Comparison of ENCODE assay signal across 8 cellular contexts in genomic region chr16:8850279-8850885, GRCh38. TPM values are rescaled to one million over a fixed set of nuclear protein-coding genes. Genes with fewer than 3 reads are reported as not detected.
A peak's percentile ranks its signal among the peaks of the same experiment; 100 is the strongest.
DNase-seq lines count a peak whose midpoint lies in the region; ATAC-seq, FAIRE-seq and TF ChIP-seq lines count a peak whose summit lies in the region.

No MANE protein-coding gene starts in this region.

- ATAC-seq in GM18519 (IDR thresholded peaks at IDR 0.05; ENCODE audit: low FRiP score, unreplicated experiment) (no peak), HG03469 (IDR thresholded peaks at IDR 0.05; ENCODE audit: unreplicated experiment) (no peak)

- no peaks in the 10 kb centered on the region for H3K9me3 Mint-ChIP-seq in activated naive CD8-positive, alpha-beta T cell treated with anti-CD3 and anti-CD28 coated beads for 36 hours

- H3K9ac ChIP-seq in keratinocyte (ENCODE audit: control insufficient read depth, extremely low read depth, insufficient read depth, low read length), result peak overlapping the region; percentile 14

- FAIRE-seq in keratinocyte (lab: Jason Lieb, UNC), result peak; percentile 81

- H3K4me1 ChIP-seq in ACC112 (ENCODE audit: control insufficient read depth, insufficient read depth, low read length, unreplicated experiment), result peaks cover 37% of the 10 kb centered on the region
- peaks cover 34% of the 10 kb centered on the region for H3K4me1 ChIP-seq in keratinocyte (ENCODE audit: control insufficient read depth, extremely low read depth, insufficient read depth, low read length)

- peaks cover 27% of the 10 kb centered on the region for H3K4me1 Mint-ChIP-seq in activated naive CD8-positive, alpha-beta T cell treated with anti-CD3 and anti-CD28 coated beads for 36 hours

- DNase-seq in HPDE6-E6E7 (ENCODE audit: extremely low spot score) (peak; percentile 82), keratinocyte (ENCODE audit: low read depth, low spot score) (no peak), NCI-H1930 (lab: John Stamatoyannopoulos, UW) (no peak), nucleus accumbens (lab: John Stamatoyannopoulos, UW) (no peak)
- no peak for DNase-seq in activated naive CD8-positive, alpha-beta T cell treated with anti-CD3 and anti-CD28 coated beads for 36 hours

- H3K27ac ChIP-seq in ACC112 (ENCODE audit: low read depth, low read length), result peak overlapping the region; percentile 78
- peak overlapping the region; percentile 78 for H3K27ac ChIP-seq in keratinocyte (ENCODE audit: control insufficient read depth, insufficient read depth, low read length)

- H3K79me2 ChIP-seq in ACC112 (ENCODE audit: control insufficient read depth, insufficient read depth, low read length, unreplicated experiment) (peaks cover 6% of the 10 kb centered on the region), keratinocyte (ENCODE audit: control insufficient read depth, insufficient read depth, low read length) (peaks cover 10% of the 10 kb centered on the region)

- no peak overlapping the region for H3K4me3 Mint-ChIP-seq in activated naive CD8-positive, alpha-beta T cell treated with anti-CD3 and anti-CD28 coated beads for 36 hours

- H3K4me3 ChIP-seq in ACC112 (ENCODE audit: low read depth, low read length), result peak overlapping the region; percentile 40; the same call in 1 of the 2 replicates
- no peak overlapping the region for H3K4me3 ChIP-seq in keratinocyte (ENCODE audit: control insufficient read depth in 2 of 3, extremely low read depth in 1 of 3, insufficient read depth in 2 of 3, low read depth in 1 of 3, low read length in 3 of 3)

- H2AFZ ChIP-seq in ACC112 (ENCODE audit: low read length, unreplicated experiment) (no peak overlapping the region), keratinocyte (ENCODE audit: control insufficient read depth, low read length) (no peak overlapping the region)

- H3K27me3 ChIP-seq in ACC112 (ENCODE audit: insufficient read depth, low read length), result no peaks in the 10 kb centered on the region
- no peaks in the 10 kb centered on the region for H3K27me3 ChIP-seq in keratinocyte (ENCODE audit: control insufficient read depth, extremely low read depth, insufficient read depth, low read length)

- no peak for TF ChIP-seq CTCF in keratinocyte (optimal IDR thresholded peaks at IDR 0.05 in 1 of 3, IDR thresholded peaks at IDR 0.05 in 1 of 3, conservative IDR thresholded peaks at IDR 0.05 in 1 of 3; ENCODE audit: extremely low read depth in 1 of 3, insufficient read depth in 2 of 3, low read length in 3 of 3)

- H3K9me1 ChIP-seq in keratinocyte (ENCODE audit: control insufficient read depth, extremely low read depth, insufficient read depth, low read length), result peaks cover 2% of the 10 kb centered on the region

- peak overlapping the region; percentile 11 for H3K4me2 ChIP-seq in keratinocyte (ENCODE audit: control insufficient read depth, extremely low read depth, insufficient read depth, low read depth, low read length)

- H3K27ac Mint-ChIP-seq in activated naive CD8-positive, alpha-beta T cell treated with anti-CD3 and anti-CD28 coated beads for 36 hours, result peak overlapping the region; percentile 86

- dilution Hi-C loops in keratinocyte (cut with MboI; ENCODE audit: extremely low pct_ligation_motif_present, low sequenced_read_pairs), result no loop called here

- no peaks in the 10 kb centered on the region for H3K9me3 ChIP-seq in keratinocyte (ENCODE audit: control insufficient read depth, low read depth, low read length)

- H4K20me1 ChIP-seq in keratinocyte (ENCODE audit: control insufficient read depth, extremely low read depth, insufficient read depth, low read length), result peaks cover 3% of the 10 kb centered on the region

- no peaks in the 10 kb centered on the region for H3K27me3 Mint-ChIP-seq in activated naive CD8-positive, alpha-beta T cell treated with anti-CD3 and anti-CD28 coated beads for 36 hours

- H3K36me3 ChIP-seq in ACC112 (ENCODE audit: insufficient read depth, low read length) (peaks cover 25% of the 10 kb centered on the region), keratinocyte (ENCODE audit: control insufficient read depth in 2 of 2, extremely low read depth in 1 of 2, insufficient read depth in 2 of 2, low read length in 2 of 2) (peaks cover 27 to 47% of the 10 kb centered on the region in 2 experiments)

- H3K36me3 Mint-ChIP-seq in activated naive CD8-positive, alpha-beta T cell treated with anti-CD3 and anti-CD28 coated beads for 36 hours, result peaks cover 19% of the 10 kb centered on the region

RNA-seq across cellular contexts. Expression of gene CARHSP1, which starts 18.4 kb away (rescaled TPM):
- 10 to 100 TPM; 65.2 to 66.4 TPM for total RNA-seq in activated naive CD8-positive, alpha-beta T cell treated with anti-CD3 and anti-CD28 coated beads for 36 hours
- 61.9 to 90.8 TPM (median 88.4 TPM) in 3 replicates for polyA plus RNA-seq in keratinocyte
- polyA plus RNA-seq in keratinocyte (2011; ENCODE audit: low read depth), result 10.9 TPM
- polyA plus RNA-seq in keratinocyte (2011; cell fraction: cytosol; rRNA removed), result 58.2 and 109 TPM in 2 replicates
- 39.2 and 49.4 TPM in 2 replicates for polyA plus RNA-seq in keratinocyte (2011; cell fraction: nucleus; rRNA removed)
- 37.3 and 160 TPM in 2 replicates for polyA plus RNA-seq in keratinocyte (2012; ENCODE audit: low replicate concordance)
- polyA minus RNA-seq in keratinocyte, result 100 to 120 TPM (median 101 TPM) in 3 replicates
- polyA minus RNA-seq in keratinocyte (2011; cell fraction: cytosol; rRNA and poly(A)+ RNA removed), result 138 TPM
- polyA minus RNA-seq in keratinocyte (2011; cell fraction: nucleus; rRNA and poly(A)+ RNA removed), result 17.3 and 24.8 TPM in 2 replicates

RNA-seq across cellular contexts. Expression of gene LITAFD, which starts 31.8 kb away (rescaled TPM):
- not detected for total RNA-seq in activated naive CD8-positive, alpha-beta T cell treated with anti-CD3 and anti-CD28 coated beads for 36 hours
- polyA plus RNA-seq in keratinocyte, result not detected in 3 replicates
- not detected for polyA plus RNA-seq in keratinocyte (2011; ENCODE audit: low read depth)
- polyA plus RNA-seq in keratinocyte (2011; cell fraction: cytosol; rRNA removed), result not detected in 2 replicates
- polyA plus RNA-seq in keratinocyte (2011; cell fraction: nucleus; rRNA removed), result not detected in 2 replicates
- polyA plus RNA-seq in keratinocyte (2012; ENCODE audit: low replicate concordance), result not detected in 2 replicates
- polyA minus RNA-seq in keratinocyte, result not detected in 3 replicates
- polyA minus RNA-seq in keratinocyte (2011; cell fraction: cytosol; rRNA and poly(A)+ RNA removed), result not detected
- polyA minus RNA-seq in keratinocyte (2011; cell fraction: nucleus; rRNA and poly(A)+ RNA removed), result not detected in 2 replicates

RNA-seq across cellular contexts. Expression of gene PMM2, which starts 52.7 kb away (rescaled TPM):
- total RNA-seq in activated naive CD8-positive, alpha-beta T cell treated with anti-CD3 and anti-CD28 coated beads for 36 hours, result 10 to 100 TPM; 59.0 to 59.8 TPM
- polyA plus RNA-seq in keratinocyte, result 30.2 to 48.6 TPM (median 38.6 TPM) in 3 replicates
- polyA plus RNA-seq in keratinocyte (2011; ENCODE audit: low read depth), result 84.5 TPM
- 28.6 and 29.3 TPM in 2 replicates for polyA plus RNA-seq in keratinocyte (2011; cell fraction: cytosol; rRNA removed)
- 45.1 and 48.1 TPM in 2 replicates for polyA plus RNA-seq in keratinocyte (2011; cell fraction: nucleus; rRNA removed)
- polyA plus RNA-seq in keratinocyte (2012; ENCODE audit: low replicate concordance), result 25.7 and 49.3 TPM in 2 replicates
- polyA minus RNA-seq in keratinocyte, result 10.7 to 20.5 TPM (median 17.0 TPM) in 3 replicates
- 17.3 TPM for polyA minus RNA-seq in keratinocyte (2011; cell fraction: cytosol; rRNA and poly(A)+ RNA removed)
- polyA minus RNA-seq in keratinocyte (2011; cell fraction: nucleus; rRNA and poly(A)+ RNA removed), result 13.1 and 27.4 TPM in 2 replicates

RNA-seq across cellular contexts. Expression of gene TMEM186, which starts 52.9 kb away (rescaled TPM):
- total RNA-seq in activated naive CD8-positive, alpha-beta T cell treated with anti-CD3 and anti-CD28 coated beads for 36 hours, result 10 to 100 TPM; 14.4 to 15.1 TPM
- polyA plus RNA-seq in keratinocyte, result 7.8 to 9.8 TPM (median 8.1 TPM) in 3 replicates
- 6.5 TPM for polyA plus RNA-seq in keratinocyte (2011; ENCODE audit: low read depth)
- polyA plus RNA-seq in keratinocyte (2011; cell fraction: cytosol; rRNA removed), result 6.0 and 7.3 TPM in 2 replicates
- 11.9 and 14.2 TPM in 2 replicates for polyA plus RNA-seq in keratinocyte (2011; cell fraction: nucleus; rRNA removed)
- 8.5 and 13.3 TPM in 2 replicates for polyA plus RNA-seq in keratinocyte (2012; ENCODE audit: low replicate concordance)
- 2.4 to 5.2 TPM (median 2.8 TPM) in 3 replicates for polyA minus RNA-seq in keratinocyte
- polyA minus RNA-seq in keratinocyte (2011; cell fraction: cytosol; rRNA and poly(A)+ RNA removed), result 1.3 TPM
- polyA minus RNA-seq in keratinocyte (2011; cell fraction: nucleus; rRNA and poly(A)+ RNA removed), result 1.8 and 1.9 TPM in 2 replicates
